19 cellular contexts compared by ENCODE assay signal in genomic region chr4:19177616-19178015, GRCh38.
DNase-seq lines count a peak whose midpoint lies in the region; ATAC-seq and TF ChIP-seq lines count a peak whose summit lies in the region.
"Had no signal": no experiment of that assay in that cellular context is flagged by ENCODE, and none has a peak within 500 bp of the region (broad histone marks: within the 10 kb centered on the region; RNA-seq: fewer than 3 reads in every experiment).

No MANE protein-coding gene starts in this region.

- H3K9me3 ChIP-seq in aorta (ENCODE audit: control insufficient read depth, low read length) (no peaks in the 10 kb centered on the region), heart left ventricle (no peaks in the 10 kb centered on the region)
- H3K9me3 ChIP-seq: Caco-2, SK-N-SH had no signal

- peaks cover 9% of the 10 kb centered on the region for H3K4me1 Mint-ChIP-seq in HFFc6 (ENCODE audit: low read depth)
- H3K4me1 Mint-ChIP-seq: CD14-positive monocyte, IgD-negative memory B cell had no signal

- H3K27ac ChIP-seq in aorta (ENCODE audit: low read depth in 1 of 2, low read length in 2 of 2) (no peak overlapping the region), heart left ventricle (no peak overlapping the region)
- H3K27ac ChIP-seq: PC-9 had no signal

- H3K36me3 ChIP-seq in aorta (ENCODE audit: control insufficient read depth in 1 of 2, insufficient read depth in 2 of 2, low read length in 1 of 2), result no peaks in the 10 kb centered on the region
- no peaks in the 10 kb centered on the region for H3K36me3 ChIP-seq in heart left ventricle

- intact Hi-C loops in aorta (cut with DNase I), result no loop called here
- intact Hi-C loops in heart left ventricle (cut with DNase I), result no loop called here

- H3K4me3 ChIP-seq in fibroblast of mammary gland (ENCODE audit: control insufficient read depth, low read depth, low read length), result no peak overlapping the region
- no peak overlapping the region for H3K4me3 ChIP-seq in aorta (ENCODE audit: low read length in 2 of 2)
- H3K4me3 ChIP-seq in heart left ventricle, result no peak overlapping the region
- H3K4me3 ChIP-seq: PC-9 had no signal

- no peak for TF ChIP-seq POLR2A in heart left ventricle (IDR thresholded peaks at IDR 0.05)

- no peak overlapping the region for H3K27ac Mint-ChIP-seq in HFFc6
- H3K27ac Mint-ChIP-seq: CD14-positive monocyte, IgD-negative memory B cell had no signal

- no peaks in the 10 kb centered on the region for H3K9me3 Mint-ChIP-seq in HFFc6

- H3K4me3 Mint-ChIP-seq in HFFc6, result no peak overlapping the region
- H3K4me3 Mint-ChIP-seq: CD14-positive monocyte, IgD-negative memory B cell had no signal

- no peak for TF ChIP-seq CTCF in HFFc6 (IDR thresholded peaks at IDR 0.05)
- TF ChIP-seq CTCF in fibroblast of mammary gland (conservative IDR thresholded peaks at IDR 0.05; ENCODE audit: control insufficient read depth, insufficient read depth, low read depth, low read length), result no peak
- TF ChIP-seq CTCF in heart left ventricle (IDR thresholded peaks at IDR 0.05), result no peak

- H3K27me3 Mint-ChIP-seq in HFFc6 (ENCODE audit: insufficient read depth), result no peaks in the 10 kb centered on the region
- H3K27me3 Mint-ChIP-seq: IgD-negative memory B cell had no signal

- ATAC-seq in aorta (ENCODE audit: low FRiP score) (no peak), heart left ventricle (no peak)

- WGBS in aorta, 2 donors, result 91 to 95% methylated on average over 4 of the region's 4 CpGs
- WGBS in heart left ventricle, 4 donors, result 69 to 80% (median 73%) methylated on average over 4 of the region's 4 CpGs

- DNase-seq in A172 (ENCODE audit: low spot score) (peak; percentile 14), HFFc6 (peak; percentile 9), RPMI7951 (ENCODE audit: low read depth) (peak; percentile 49), fibroblast of mammary gland (ENCODE audit: low read depth) (peak; percentile 41), T1000 (lab: John Stamatoyannopoulos, UW) (no peak), aorta (no peak), DMS114 treated with DMSO at 0.1 percent for 48 hours (lab: John Stamatoyannopoulos, UW; ENCODE audit: unreplicated experiment) (no peak), heart left ventricle (no peak)
- DNase-seq: Caco-2, DMS79 treated with DMSO at 0.1 percent for 48 hours, NCI-H1436, NCI-H2029 treated with DMSO at 0.1 percent for 48 hours, NCI-H345, NCI-H69, PC-9, Right ventricle myocardium superior, SK-N-SH had no signal

- no peaks in the 10 kb centered on the region for H3K27me3 ChIP-seq in aorta (ENCODE audit: control insufficient read depth in 1 of 2, insufficient read depth in 2 of 2, low read length in 1 of 2)
- no peaks in the 10 kb centered on the region for H3K27me3 ChIP-seq in heart left ventricle

- no peaks in the 10 kb centered on the region for H3K4me1 ChIP-seq in aorta (ENCODE audit: control insufficient read depth in 1 of 2, insufficient read depth in 2 of 2, low read length in 2 of 2)
- peaks cover 0 to 6% (median 0%) of the 10 kb centered on the region in 12 donors for H3K4me1 ChIP-seq in heart left ventricle
- H3K4me1 ChIP-seq: Caco-2 had no signal

- no peaks in the 10 kb centered on the region for H3K36me3 Mint-ChIP-seq in HFFc6 (ENCODE audit: low read depth)
- H3K36me3 Mint-ChIP-seq: CD14-positive monocyte, IgD-negative memory B cell had no signal

Comparison
In these comparisons a context has a peak if more than half of its experiments do, and no peak if none do; other contexts are left out.
1. DNase-seq: peak in A172 (single experiment), HFFc6 (single experiment), RPMI7951 (single experiment) and fibroblast of mammary gland (single experiment); none in T1000 (single experiment), aorta (0 of 2), DMS114 treated with DMSO at 0.1 percent for 48 hours (single experiment) and heart left ventricle (0 of 5).